ENCODE assay signal across 8 cellular contexts in the genomic region with DNA sequence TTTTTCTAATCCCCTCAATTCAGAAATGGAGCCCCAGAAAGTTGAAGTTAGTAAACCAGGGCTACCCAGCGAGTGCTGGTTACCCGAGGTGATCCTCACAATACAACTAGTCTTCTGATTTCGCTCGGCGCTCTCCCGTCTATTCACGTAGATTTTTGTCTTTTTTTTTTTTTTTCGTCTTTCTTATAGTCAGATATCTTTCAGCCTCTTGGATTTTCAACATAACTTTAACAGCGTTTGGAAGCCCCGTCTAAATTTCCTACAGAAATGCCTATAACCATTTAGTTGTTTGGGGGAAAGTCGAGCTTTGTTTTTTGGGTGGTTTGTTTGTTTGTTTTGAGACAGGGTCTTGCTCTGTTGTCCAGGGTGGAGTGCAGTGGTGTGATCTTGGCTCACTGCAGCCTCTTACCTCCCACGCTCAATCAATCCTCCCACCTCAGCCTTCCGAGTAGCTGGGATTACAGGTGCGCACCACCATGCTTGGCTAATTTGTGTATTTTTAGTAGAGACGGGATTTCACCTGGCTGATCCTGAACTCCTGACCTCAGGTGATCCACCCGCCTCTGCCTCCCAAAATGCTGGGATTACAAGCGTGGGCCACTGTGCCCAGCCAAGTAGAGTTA. TPM values are rescaled to one million over a fixed set of nuclear protein-coding genes. Genes with fewer than 3 reads are reported as not detected.
DNase-seq lines count a peak whose midpoint lies in the region; ATAC-seq and TF ChIP-seq lines count a peak whose summit lies in the region.

No MANE protein-coding gene starts in this region.

- H3K27me3 ChIP-seq in GM23248 (replicated peaks; ENCODE audit: insufficient read depth) (no peaks in the 10 kb centered on the region), foreskin keratinocyte (no peaks in the 10 kb centered on the region), gastrocnemius medialis (no peaks in the 10 kb centered on the region)

- H3F3A ChIP-seq in GM23248 (ENCODE audit: insufficient read depth): 0 out of 2 replicates have a peak, but pooled peaks cover 4% of the 10 kb centered on the region

- TF ChIP-seq POLR2A in gastrocnemius medialis (IDR thresholded peaks at IDR 0.05): no peak

- H4K20me1 ChIP-seq in GM23248 (ENCODE audit: insufficient read depth): no peaks in the 10 kb centered on the region

- H3K9me3 ChIP-seq in GM23248 (ENCODE audit: low read depth) (no peaks in the 10 kb centered on the region), gastrocnemius medialis (no peaks in the 10 kb centered on the region)

- peak overlapping the region; percentile 95 for H3K27ac ChIP-seq in GM23248
- H3K27ac ChIP-seq in VCaP: peak overlapping the region; percentile 92
- peak overlapping the region; percentile 6 for H3K27ac ChIP-seq in foreskin keratinocyte
- peak overlapping the region; percentile 82 to 98 (median 94) for H3K27ac ChIP-seq in gastrocnemius medialis

- H3K4me1 ChIP-seq in GM23248 (ENCODE audit: insufficient read depth) (no peaks in the 10 kb centered on the region), foreskin keratinocyte (peaks cover 5% of the 10 kb centered on the region), gastrocnemius medialis (peaks cover 13 to 14% of the 10 kb centered on the region in 2 donors)

- in situ Hi-C loops in GM23248 (cut with MboI) (no loop called here), gastrocnemius medialis (cut with MboI; ENCODE audit: low sequenced_read_pairs in 4 of 4) (no loop called here)

- peak overlapping the region; percentile 97 for H3K4me2 ChIP-seq in GM23248 (ENCODE audit: unreplicated experiment)

- ATAC-seq in foreskin keratinocyte (no peak), gastrocnemius medialis (peak in 1 of 2 donors; percentile 1), GM18873 (IDR thresholded peaks at IDR 0.05; ENCODE audit: low FRiP score, unreplicated experiment) (no peak)

- no peaks in the 10 kb centered on the region for H3K9me2 ChIP-seq in GM23248 (ENCODE audit: insufficient read depth)

- peak overlapping the region; percentile 95 for H3K9ac ChIP-seq in GM23248

- H3K36me3 ChIP-seq in GM23248 (ENCODE audit: low read depth): no peaks in the 10 kb centered on the region
- no peaks in the 10 kb centered on the region for H3K36me3 ChIP-seq in gastrocnemius medialis

- H3K4me3 ChIP-seq in GM23248 (peak overlapping the region; percentile 84), gastrocnemius medialis (peak overlapping the region; percentile 74 to 99 (median 80))

- no peak; the same call in 1 of the 2 replicates for TF ChIP-seq CTCF in VCaP (conservative IDR thresholded peaks at IDR 0.05)
- TF ChIP-seq CTCF in foreskin keratinocyte (conservative IDR thresholded peaks at IDR 0.05): no peak
- no peak for TF ChIP-seq CTCF in gastrocnemius medialis (IDR thresholded peaks at IDR 0.05 in 4 of 5, conservative IDR thresholded peaks at IDR 0.05 in 1 of 5)

- 33 to 34% methylated on average over 17 of the region's 17 CpGs for WGBS in GM23248 (ENCODE audit: low coverage in 1 of 2, low lambda C conversion rate in 2 of 2, missing lambda C conversion rate in 2 of 2), 2 experiments

- DNase-seq in GM23248 (no peak), foreskin keratinocyte (no peak), gastrocnemius medialis (no peak), foreskin melanocyte (no peak), 8988T (no peak), cerebellar nuclear complex (lab: John Stamatoyannopoulos, UW) (no peak)

- peaks cover 32% of the 10 kb centered on the region for H3K79me2 ChIP-seq in GM23248 (ENCODE audit: insufficient read depth)

- intact Hi-C loops in gastrocnemius medialis (cut with DNase I; ENCODE audit: low total_unique reads): loop anchor here (1.0 kb wide), 2 partner anchors 11 to 63 kb away; partner anchors contain the start of genes DNAJC28 and SON

- peak overlapping the region; percentile 95 for H2AFZ ChIP-seq in GM23248

RNA-seq across cellular contexts. Expression of gene TMEM50B, which starts 0.8 kb away (rescaled TPM):
- total RNA-seq in GM23248 (2014; rRNA removed; shearing (Covaris generic)): 35.1 and 37.8 TPM in 2 replicates
- polyA plus RNA-seq in GM23248 (2016; fragmentation: Nextera tagmentation; extraction: Ambion mirVana) (43.9 and 45.1 TPM in 2 replicates), foreskin keratinocyte (19.1 and 22.5 TPM in 2 replicates)
- total RNA-seq in foreskin keratinocyte (22.5 and 26.0 TPM in 2 replicates), gastrocnemius medialis (10 to 100 TPM; 33.2 to 47.1 (median 44.6) TPM)

RNA-seq across cellular contexts. Expression of gene DNAJC28, which starts 10.9 kb away (rescaled TPM):
- total RNA-seq in GM23248 (2014; rRNA removed; shearing (Covaris generic)): 0.38 and 2.4 TPM in 2 replicates
- 2.0 TPM in 2 replicates for polyA plus RNA-seq in GM23248 (2016; fragmentation: Nextera tagmentation; extraction: Ambion mirVana)
- total RNA-seq in foreskin keratinocyte: 1.1 and 1.2 TPM in 2 replicates
- 0.53 and 0.65 TPM in 2 replicates for polyA plus RNA-seq in foreskin keratinocyte
- total RNA-seq in gastrocnemius medialis: 1 to 10 TPM; 1.5 to 3.4 (median 2.5) TPM

Comparison
In these comparisons a context has a peak if more than half of its experiments do, and no peak if none do; other contexts are left out.
1. H3K27ac ChIP-seq: peak in every context shown above with its lines; median percentile 95 in GM23248; 94 in gastrocnemius medialis; 92 in VCaP; 6 in foreskin keratinocyte.